Comparison of ENCODE assay signal across 9 cellular contexts in genomic region chr1:38835230-38835827, GRCh38. TPM values are rescaled to one million over a fixed set of nuclear protein-coding genes. Genes with fewer than 3 reads are reported as not detected.
A peak's percentile ranks its signal among the peaks of the same experiment; 100 is the strongest.
DNase-seq lines count a peak whose midpoint lies in the region; ATAC-seq lines count a peak whose summit lies in the region.
"Had no signal": no experiment of that assay in that cellular context is flagged by ENCODE, and none has a peak within 500 bp of the region (broad histone marks: within the 10 kb centered on the region; RNA-seq: fewer than 3 reads in every experiment).

No MANE protein-coding gene starts in this region.

- peaks cover 5 to 29% of the 10 kb centered on the region in 2 donors for H3K36me3 ChIP-seq in neuronal stem cell (replicated peaks in 1 of 2; ENCODE audit: control insufficient read depth in 2 of 2, insufficient read depth in 2 of 2, low read length in 2 of 2)

- H2AFZ ChIP-seq in neuronal stem cell (ENCODE audit: low read length): no peak overlapping the region

- H3K9ac ChIP-seq in neuronal stem cell (ENCODE audit: low read depth, low read length, poor library complexity): no peak overlapping the region
- H3K9ac ChIP-seq: BLaER1 had no signal

- no peaks in the 10 kb centered on the region for H3K9me3 Mint-ChIP-seq in activated CD4-positive, alpha-beta memory T cell treated with anti-CD3 and anti-CD28 coated beads, Interleukin-2, amount 10 ng/mL, durations not matched to agents 7 days and 5 days

- no peak overlapping the region for H3K18ac ChIP-seq in neuronal stem cell (ENCODE audit: low read length)

- no peak overlapping the region for H3K14ac ChIP-seq in neuronal stem cell (ENCODE audit: low read length)

- H3K27me3 ChIP-seq in neuronal stem cell (ENCODE audit: control insufficient read depth in 3 of 3, insufficient read depth in 3 of 3, low read depth in 1 of 3, low read length in 3 of 3): peaks cover 0 to 4% (median 0%) of the 10 kb centered on the region in 3 experiments
- H3K27me3 ChIP-seq: BLaER1 had no signal

- H2BK15ac ChIP-seq in neuronal stem cell (ENCODE audit: low read length): no peak overlapping the region

- no peak overlapping the region for H3K4ac ChIP-seq in neuronal stem cell (ENCODE audit: low read length)

- peaks cover 1 to 8% of the 10 kb centered on the region in 2 donors for H3K4me1 ChIP-seq in neuronal stem cell (ENCODE audit: control insufficient read depth in 2 of 2, insufficient read depth in 1 of 2, low read depth in 1 of 2, low read length in 2 of 2)

- H3K27ac Mint-ChIP-seq in activated CD4-positive, alpha-beta memory T cell treated with anti-CD3 and anti-CD28 coated beads, Interleukin-2, amount 10 ng/mL, durations not matched to agents 7 days and 5 days: no peak overlapping the region

- peaks cover 16% of the 10 kb centered on the region for H3K27me3 Mint-ChIP-seq in activated CD4-positive, alpha-beta memory T cell treated with anti-CD3 and anti-CD28 coated beads, Interleukin-2, amount 10 ng/mL, durations not matched to agents 7 days and 5 days

- no CpG with 5 or more reads among the region's 2 CpGs for WGBS in neuronal stem cell (ENCODE audit: extremely low coverage in 2 of 2, insufficient read length in 2 of 2, insufficient replicate concordance in 1 of 2), 2 donors

- H3K9me3 ChIP-seq in neuronal stem cell (replicated peaks in 1 of 2; ENCODE audit: control insufficient read depth in 2 of 2, insufficient read depth in 1 of 2, low read depth in 1 of 2, low read length in 2 of 2): no peaks in the 10 kb centered on the region
- H3K9me3 ChIP-seq: BLaER1 had no signal

- H3K4me3 Mint-ChIP-seq in activated CD4-positive, alpha-beta memory T cell treated with anti-CD3 and anti-CD28 coated beads, Interleukin-2, amount 10 ng/mL, durations not matched to agents 7 days and 5 days: no peak overlapping the region

- H2BK5ac ChIP-seq in neuronal stem cell (ENCODE audit: low read length): no peak overlapping the region

- H3K23ac ChIP-seq in neuronal stem cell (ENCODE audit: low read depth, low read length, poor library complexity): no peak overlapping the region

- DNase-seq in activated CD4-positive, CD25-positive, alpha-beta regulatory T cell treated with anti-CD3 and anti-CD28 coated beads, Interleukin-2, amount 50 U/mL, for 16 hours (ENCODE audit: low read depth, low spot score): peak; percentile 23
- no peak for DNase-seq in activated CD4-positive, CD25-positive, alpha-beta regulatory T cell treated with anti-CD3 and anti-CD28 coated beads, Interleukin-2, amount 50 U/mL, for 72 hours
- DNase-seq in HS-5 (ENCODE audit: low read depth): peak; percentile 58
- DNase-seq in NCI-H748 (lab: John Stamatoyannopoulos, UW; ENCODE audit: unreplicated experiment): peak; percentile 70
- DNase-seq in activated CD4-positive, alpha-beta memory T cell treated with anti-CD3 and anti-CD28 coated beads, Interleukin-2, amount 10 ng/mL, durations not matched to agents 7 days and 5 days: peak; percentile 46
- peak; percentile 78 for DNase-seq in fibroblast of the conjunctiva (ENCODE audit: low read depth)
- peak; percentile 87 for DNase-seq in neuronal stem cell (ENCODE audit: low spot score)

- H4K8ac ChIP-seq in neuronal stem cell (ENCODE audit: low read depth, low read length): no peak overlapping the region

- POLR2A ChIA-PET in activated CD4-positive, alpha-beta memory T cell treated with anti-CD3 and anti-CD28 coated beads, Interleukin-2, amount 10 ng/mL, durations not matched to agents 7 days and 5 days (lab: Charles Lee): no interaction called here

- CTCF ChIA-PET in activated CD4-positive, alpha-beta memory T cell treated with anti-CD3 and anti-CD28 coated beads, Interleukin-2, amount 10 ng/mL, durations not matched to agents 7 days and 5 days (lab: Charles Lee): interaction anchor here (0.6 to 2.9 kb wide), 13 partner anchors 9 to 809 kb away, joined by 3 to 16 read pairs (median 4); partner anchors contain the start of gene MYCBP

- H2BK12ac ChIP-seq in neuronal stem cell (ENCODE audit: low read length): no peak overlapping the region

- no peaks in the 10 kb centered on the region for H3K79me1 ChIP-seq in neuronal stem cell (ENCODE audit: low read depth, low read length)

- H2AK5ac ChIP-seq in neuronal stem cell (ENCODE audit: low read depth, low read length): no peak overlapping the region

- no peak overlapping the region for H2BK120ac ChIP-seq in neuronal stem cell (ENCODE audit: low read depth, low read length)

- no peak overlapping the region for H4K91ac ChIP-seq in neuronal stem cell (ENCODE audit: low read depth, low read length, poor library complexity)

- no peak overlapping the region for H3K27ac ChIP-seq in neuronal stem cell (replicated peaks; ENCODE audit: low read length)
- H3K27ac ChIP-seq: BLaER1 had no signal

- peaks cover 22% of the 10 kb centered on the region for H3K36me3 Mint-ChIP-seq in activated CD4-positive, alpha-beta memory T cell treated with anti-CD3 and anti-CD28 coated beads, Interleukin-2, amount 10 ng/mL, durations not matched to agents 7 days and 5 days (ENCODE audit: low read depth)

- no peak for ATAC-seq in GM19023 (IDR thresholded peaks at IDR 0.05; ENCODE audit: unreplicated experiment)

- no peak overlapping the region for H3K4me2 ChIP-seq in neuronal stem cell (ENCODE audit: insufficient read depth, low read length, poor library complexity, severe bottlenecking)
- H3K4me2 ChIP-seq: BLaER1 had no signal

- H3K4me1 Mint-ChIP-seq in activated CD4-positive, alpha-beta memory T cell treated with anti-CD3 and anti-CD28 coated beads, Interleukin-2, amount 10 ng/mL, durations not matched to agents 7 days and 5 days: peaks cover 4% of the 10 kb centered on the region

- no peak overlapping the region for H3K4me3 ChIP-seq in neuronal stem cell (ENCODE audit: low read length in 2 of 2)
- H3K4me3 ChIP-seq: BLaER1 had no signal

RNA-seq across cellular contexts. Expression of gene RRAGC, which starts 24.2 kb away (rescaled TPM):
- 10 to 100 TPM; 20.6 to 21.0 TPM for total RNA-seq in activated CD4-positive, alpha-beta memory T cell treated with anti-CD3 and anti-CD28 coated beads, Interleukin-2, amount 10 ng/mL, durations not matched to agents 7 days and 5 days
- polyA plus RNA-seq in neuronal stem cell (2013, experiment 1 of 2): 15.3 TPM
- 15.6 TPM for polyA plus RNA-seq in neuronal stem cell (2013, experiment 2 of 2)

RNA-seq across cellular contexts. Expression of gene MYCBP, which starts 37.8 kb away (rescaled TPM):
- total RNA-seq in activated CD4-positive, alpha-beta memory T cell treated with anti-CD3 and anti-CD28 coated beads, Interleukin-2, amount 10 ng/mL, durations not matched to agents 7 days and 5 days: 10 to 100 TPM; 55.3 to 60.7 TPM
- polyA plus RNA-seq in neuronal stem cell (2013, experiment 1 of 2): 29.6 TPM
- polyA plus RNA-seq in neuronal stem cell (2013, experiment 2 of 2): 29.0 TPM

RNA-seq across cellular contexts. Expression of gene GJA9, which starts 46.1 kb away (rescaled TPM):
- total RNA-seq in activated CD4-positive, alpha-beta memory T cell treated with anti-CD3 and anti-CD28 coated beads, Interleukin-2, amount 10 ng/mL, durations not matched to agents 7 days and 5 days: not detected
- not detected for polyA plus RNA-seq in neuronal stem cell (2013, experiment 1 of 2)
- polyA plus RNA-seq in neuronal stem cell (2013, experiment 2 of 2): not detected
